27 cellular contexts compared by ENCODE assay signal in genomic region chr12:88431245-88431644, GRCh38.
A peak's percentile ranks its signal among the peaks of the same experiment; 100 is the strongest.
DNase-seq lines count a peak whose midpoint lies in the region; ATAC-seq lines count a peak whose summit lies in the region.
"Had no signal": no experiment of that assay in that cellular context is flagged by ENCODE, and none has a peak within 500 bp of the region (broad histone marks: within the 10 kb centered on the region; RNA-seq: fewer than 3 reads in every experiment).

No MANE protein-coding gene starts in this region.

- peak; percentile 31 for DNase-seq in COLO668 (lab: John Stamatoyannopoulos, UW; ENCODE audit: unreplicated experiment)
- DNase-seq in UCSD-AML1 (lab: John Stamatoyannopoulos, UW; ENCODE audit: unreplicated experiment): peak; percentile 3
- DNase-seq in left lobe of liver (ENCODE audit: low spot score): no peak
- DNase-seq in middle frontal gyrus (ENCODE audit: extremely low spot score, low spot score): no peak
- no peak for DNase-seq in NCI-H1105 (lab: John Stamatoyannopoulos, UW)
- DNase-seq: activated CD8-positive, alpha-beta T cell treated with anti-CD3 and anti-CD28 coated beads, Interleukin-2, amount 10 ng/mL, durations not matched to agents 7 days and 5 days; activated T-cell treated with anti-CD3 and anti-CD28 coated beads for 4 hours; amniotic stem cell; Calu3; foreskin melanocyte; KBM-7; left cardiac atrium; mesenchymal stem cell; NCI-H1417; NCI-H2029 treated with DMSO at 0.1 percent for 48 hours; NCI-H524 treated with DMSO at 0.1 percent for 48 hours; ovary; PC-3; stimulated activated CD4-positive, alpha-beta T cell treated with anti-CD3 and anti-CD28 coated beads, Interleukin-1b, Interleukin-23, amount 100 ng/mL, for 48 hours; stimulated activated naive CD4-positive, alpha-beta T cell treated with Interleukin-2 at 50 U/mL for 16 hours; T-helper 17 cell; upper lobe of right lung had no signal

- peak; percentile 35 for ATAC-seq in HG03175 (IDR thresholded peaks at IDR 0.05; ENCODE audit: unreplicated experiment)
- peak; percentile 23 for ATAC-seq in left lobe of liver
- ATAC-seq in HG03139 (IDR thresholded peaks at IDR 0.05; ENCODE audit: unreplicated experiment): no peak
- no peak for ATAC-seq in GM18867 (IDR thresholded peaks at IDR 0.05; ENCODE audit: unreplicated experiment)
- ATAC-seq: activated CD8-positive, alpha-beta T cell treated with anti-CD3 and anti-CD28 coated beads, Interleukin-2, amount 10 ng/mL, durations not matched to agents 7 days and 5 days; left cardiac atrium; PC-3; Right ventricle myocardium inferior; SK-N-SH treated with all-trans-retinoic acid at 6 μM for 48 hours; T-helper 17 cell; upper lobe of right lung had no signal

Comparison
In these comparisons a context has a peak if more than half of its experiments do, and no peak if none do; other contexts are left out.
1. DNase-seq: peak in COLO668 (single experiment) and UCSD-AML1 (single experiment); none in left lobe of liver (single experiment), middle frontal gyrus (single experiment) and NCI-H1105 (single experiment).
2. ATAC-seq: peak in HG03175 (single experiment) and left lobe of liver (single experiment); none in HG03139 (single experiment) and GM18867 (single experiment).